ENCODE assay signal across 10 cellular contexts in genomic region chr3:150830094-150830681, GRCh38.
DNase-seq lines count a peak whose midpoint lies in the region; ATAC-seq and TF ChIP-seq lines count a peak whose summit lies in the region.
"Had no signal": no experiment of that assay in that cellular context is flagged by ENCODE, and none has a peak within 500 bp of the region (broad histone marks: within the 10 kb centered on the region; RNA-seq: fewer than 3 reads in every experiment).

No MANE protein-coding gene starts in this region.

- TF ChIP-seq CTCF in left ventricle myocardium inferior (IDR thresholded peaks at IDR 0.05; ENCODE audit: borderline replicate concordance) (peak; percentile 19), right atrium auricular region (IDR thresholded peaks at IDR 0.05) (no peak), endothelial cell (IDR thresholded peaks at IDR 0.05; ENCODE audit: unreplicated experiment) (no peak)

- no peak overlapping the region for H3K4me3 Mint-ChIP-seq in stimulated activated effector memory CD8-positive, alpha-beta T cell treated with anti-CD3 and anti-CD28 coated beads, Interleukin-12 subunit alpha, Interleukin-12 subunit beta, amount 100 ng/mL, for 72 hours
- no peak overlapping the region for H3K4me3 Mint-ChIP-seq in endothelial cell (ENCODE audit: unreplicated experiment)

- H3K36me3 Mint-ChIP-seq in stimulated activated effector memory CD8-positive, alpha-beta T cell treated with anti-CD3 and anti-CD28 coated beads, Interleukin-12 subunit alpha, Interleukin-12 subunit beta, amount 100 ng/mL, for 72 hours: no peaks in the 10 kb centered on the region
- no peaks in the 10 kb centered on the region for H3K36me3 Mint-ChIP-seq in endothelial cell (ENCODE audit: low read depth, unreplicated experiment)

- no peaks in the 10 kb centered on the region for H3K36me3 ChIP-seq in left ventricle myocardium inferior
- no peaks in the 10 kb centered on the region for H3K36me3 ChIP-seq in right atrium auricular region

- no peak for DNase-seq in left ventricle myocardium inferior
- DNase-seq in right atrium auricular region (ENCODE audit: low spot score): no peak
- DNase-seq in astrocyte of the hippocampus (ENCODE audit: low read depth, low spot score): peak; percentile 7
- no peak for DNase-seq in stimulated activated effector memory CD8-positive, alpha-beta T cell treated with anti-CD3 and anti-CD28 coated beads, Interleukin-12 subunit alpha, Interleukin-12 subunit beta, amount 100 ng/mL, for 72 hours (ENCODE audit: low spot score in 2 of 2)
- DNase-seq in endothelial cell (ENCODE audit: low spot score): no peak
- DNase-seq in occipital lobe (lab: John Stamatoyannopoulos, UW): no peak
- DNase-seq: activated effector memory CD4-positive, alpha-beta T cell treated with Interleukin-2 at 50 U/mL for 16 hours; left colon had no signal

- H3K27me3 ChIP-seq in left ventricle myocardium inferior (ENCODE audit: low read depth) (peaks cover 21% of the 10 kb centered on the region), right atrium auricular region (no peaks in the 10 kb centered on the region)

- ATAC-seq in HG03521 (IDR thresholded peaks at IDR 0.05; ENCODE audit: unreplicated experiment): peak; percentile 62
- peak; percentile 57 for ATAC-seq in stimulated activated effector memory CD8-positive, alpha-beta T cell treated with anti-CD3 and anti-CD28 coated beads, Interleukin-12 subunit alpha, Interleukin-12 subunit beta, amount 100 ng/mL, for 72 hours
- no peak for ATAC-seq in HG03095 (IDR thresholded peaks at IDR 0.05; ENCODE audit: unreplicated experiment)
- ATAC-seq: left colon had no signal

- H3K4me1 ChIP-seq in left ventricle myocardium inferior (no peaks in the 10 kb centered on the region), right atrium auricular region (peaks cover 0 to 6% of the 10 kb centered on the region in 2 donors)

- no peak overlapping the region for H3K27ac Mint-ChIP-seq in stimulated activated effector memory CD8-positive, alpha-beta T cell treated with anti-CD3 and anti-CD28 coated beads, Interleukin-12 subunit alpha, Interleukin-12 subunit beta, amount 100 ng/mL, for 72 hours
- no peak overlapping the region for H3K27ac Mint-ChIP-seq in endothelial cell (ENCODE audit: unreplicated experiment)

- H3K4me1 Mint-ChIP-seq in stimulated activated effector memory CD8-positive, alpha-beta T cell treated with anti-CD3 and anti-CD28 coated beads, Interleukin-12 subunit alpha, Interleukin-12 subunit beta, amount 100 ng/mL, for 72 hours: no peaks in the 10 kb centered on the region
- H3K4me1 Mint-ChIP-seq in endothelial cell (ENCODE audit: unreplicated experiment): peaks cover 3% of the 10 kb centered on the region

- H3K27me3 Mint-ChIP-seq in endothelial cell (ENCODE audit: unreplicated experiment): peaks cover 3% of the 10 kb centered on the region

- no peak overlapping the region for H3K4me3 ChIP-seq in left ventricle myocardium inferior
- H3K4me3 ChIP-seq in right atrium auricular region: no peak overlapping the region

- no peak overlapping the region for H3K27ac ChIP-seq in left ventricle myocardium inferior (replicated peaks)
- no peak overlapping the region for H3K27ac ChIP-seq in right atrium auricular region

- H3K9me3 ChIP-seq in left ventricle myocardium inferior (replicated peaks) (peaks cover 1% of the 10 kb centered on the region), right atrium auricular region (no peaks in the 10 kb centered on the region)

- H3K9me3 Mint-ChIP-seq in stimulated activated effector memory CD8-positive, alpha-beta T cell treated with anti-CD3 and anti-CD28 coated beads, Interleukin-12 subunit alpha, Interleukin-12 subunit beta, amount 100 ng/mL, for 72 hours: no peaks in the 10 kb centered on the region
- no peaks in the 10 kb centered on the region for H3K9me3 Mint-ChIP-seq in endothelial cell (ENCODE audit: unreplicated experiment)

- intact Hi-C loops in left ventricle myocardium inferior (cut with micrococcal nuclease): no loop called here
